ENCODE assay signal across 8 cellular contexts in genomic region chr4:2402053-2402452, GRCh38. TPM values are rescaled to one million over a fixed set of nuclear protein-coding genes. Genes with fewer than 3 reads are reported as not detected.
DNase-seq lines count a peak whose midpoint lies in the region; ATAC-seq and TF ChIP-seq lines count a peak whose summit lies in the region.

No MANE protein-coding gene starts in this region.

- WGBS in esophagus squamous epithelium, 2 donors: 3 to 13% methylated on average over 3 to 6 of the region's 15 CpGs

- no peak overlapping the region for H3K27ac ChIP-seq in esophagus squamous epithelium

- H3K9me3 Mint-ChIP-seq in WTC11 (peaks cover 4% of the 10 kb centered on the region; the same call in 1 of the 2 replicates), natural killer cell (no peaks in the 10 kb centered on the region)

- H3K4me3 Mint-ChIP-seq in WTC11: peak overlapping the region; percentile 67
- peak overlapping the region; percentile 75 for H3K4me3 Mint-ChIP-seq in natural killer cell

- H3K27ac Mint-ChIP-seq in WTC11 (0 out of 2 replicates have a peak overlapping the region, but pooled peaks have one; percentile 23), natural killer cell (peak overlapping the region; percentile 49 to 54)

- H3K27me3 Mint-ChIP-seq in WTC11 (ENCODE audit: low read depth): peaks cover 9% of the 10 kb centered on the region
- H3K27me3 Mint-ChIP-seq in natural killer cell (ENCODE audit: low read depth in 2 of 2): no peaks in the 10 kb centered on the region

- TF ChIP-seq CTCF in WTC11 (IDR thresholded peaks at IDR 0.05) (no peak), esophagus squamous epithelium (IDR thresholded peaks at IDR 0.05) (no peak), natural killer cell (IDR thresholded peaks at IDR 0.05) (no peak)

- H3K27me3 ChIP-seq in esophagus squamous epithelium: peaks cover 0 to 8% (median 0%) of the 10 kb centered on the region in 4 donors

- POLR2A ChIA-PET in WTC11 (lab: Charles Lee): interaction anchor here (0.8 to 2.4 kb wide), 6 partner anchors 8 to 67 kb away, joined by 3 to 6 read pairs (median 4); partner anchors contain the start of gene RNF4

- H3K4me3 ChIP-seq in esophagus squamous epithelium: peak overlapping the region; percentile 7 to 57 (median 33)

- ATAC-seq in Right ventricle myocardium inferior (peak; percentile 79), WTC11 (peak; percentile 92), natural killer cell (peak in 2 of 3 donors; percentile 44 to 51), GM18505 (IDR thresholded peaks at IDR 0.05; ENCODE audit: unreplicated experiment) (no peak)

- H3K36me3 Mint-ChIP-seq in WTC11: no peaks in the 10 kb centered on the region
- no peaks in the 10 kb centered on the region for H3K36me3 Mint-ChIP-seq in natural killer cell

- H3K4me1 Mint-ChIP-seq in WTC11 (peaks cover 31% of the 10 kb centered on the region), natural killer cell (peaks cover 50 to 73% of the 10 kb centered on the region in 2 donors)

- H3K4me1 ChIP-seq in esophagus squamous epithelium: peaks cover 16 to 23% (median 19%) of the 10 kb centered on the region in 3 donors

- TF ChIP-seq POLR2A in esophagus squamous epithelium (IDR thresholded peaks at IDR 0.05) (no peak), GM18505 (IDR thresholded peaks at IDR 0.05; ENCODE audit: borderline replicate concordance, extremely low read depth, insufficient read depth, insufficient read length) (no peak)

- DNase-seq in Right ventricle myocardium inferior (ENCODE audit: missing footprints): peak; percentile 83
- DNase-seq in cardiac septum (ENCODE audit: low spot score): no peak
- peak; percentile 88 for DNase-seq in WTC11 (ENCODE audit: low spot score)
- DNase-seq in esophagus squamous epithelium (lab: John Stamatoyannopoulos, UW): no peak
- no peak for DNase-seq in natural killer cell
- DNase-seq in EL: no peak
- DNase-seq in NCI-H128 (lab: John Stamatoyannopoulos, UW; ENCODE audit: unreplicated experiment): no peak

- H3K36me3 ChIP-seq in esophagus squamous epithelium: no peaks in the 10 kb centered on the region

- CTCF ChIA-PET in WTC11 (lab: Charles Lee): interaction anchor here (0.8 to 3.5 kb wide), 14 partner anchors 9 to 182 kb away, joined by 3 to 24 read pairs (median 6); partner anchors contain the start of genes CFAP99, HAUS3, POLN and ZFYVE28

- intact Hi-C loops in Right ventricle myocardium inferior (cut with DNase I): no loop called here
- intact Hi-C loops in cardiac septum (cut with DNase I): no loop called here
- intact Hi-C loops in esophagus squamous epithelium (cut with DNase I): no loop called here
- intact Hi-C loops in natural killer cell (cut with micrococcal nuclease): no loop called here

- no peaks in the 10 kb centered on the region for H3K9me3 ChIP-seq in esophagus squamous epithelium

TF ChIP-seq in WTC11, 78 proteins besides CTCF, POLR2A, EP300 and RAD21:
- TF ChIP-seq ATF1 (CRISPR knock-in tag; IDR thresholded peaks at IDR 0.05) (no peak), SP1 (CRISPR knock-in tag; conservative IDR thresholded peaks at IDR 0.05) (peak; percentile 69), FOXK1 (CRISPR knock-in tag; IDR thresholded peaks at IDR 0.05) (no peak)
- TF ChIP-seq, protein P1, sequence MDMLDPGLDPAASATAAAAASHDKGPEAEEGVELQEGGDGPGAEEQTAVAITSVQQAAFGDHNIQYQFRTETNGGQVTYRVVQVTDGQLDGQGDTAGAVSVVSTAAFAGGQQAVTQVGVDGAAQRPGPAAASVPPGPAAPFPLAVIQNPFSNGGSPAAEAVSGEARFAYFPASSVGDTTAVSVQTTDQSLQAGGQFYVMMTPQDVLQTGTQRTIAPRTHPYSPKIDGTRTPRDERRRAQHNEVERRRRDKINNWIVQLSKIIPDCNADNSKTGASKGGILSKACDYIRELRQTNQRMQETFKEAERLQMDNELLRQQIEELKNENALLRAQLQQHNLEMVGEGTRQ (CRISPR knock-in tag; IDR thresholded peaks at IDR 0.05): peak; percentile 51; the same call in 1 of the 2 replicates
- TF ChIP-seq, protein P2, sequence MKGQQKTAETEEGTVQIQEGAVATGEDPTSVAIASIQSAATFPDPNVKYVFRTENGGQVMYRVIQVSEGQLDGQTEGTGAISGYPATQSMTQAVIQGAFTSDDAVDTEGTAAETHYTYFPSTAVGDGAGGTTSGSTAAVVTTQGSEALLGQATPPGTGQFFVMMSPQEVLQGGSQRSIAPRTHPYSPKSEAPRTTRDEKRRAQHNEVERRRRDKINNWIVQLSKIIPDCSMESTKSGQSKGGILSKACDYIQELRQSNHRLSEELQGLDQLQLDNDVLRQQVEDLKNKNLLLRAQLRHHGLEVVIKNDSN (CRISPR knock-in tag; IDR thresholded peaks at IDR 0.05): 0 out of 2 replicates have a peak, but pooled peaks have one; percentile 41

RNA-seq across cellular contexts. Expression of gene ZFYVE28, which starts 16.4 kb away (rescaled TPM):
- total RNA-seq in Right ventricle myocardium inferior (6.5 TPM), cardiac septum (4.4 TPM), WTC11 (2021) (4.5 to 7.8 TPM (median 6.0 TPM) in 3 replicates), esophagus squamous epithelium (1 to 10 TPM; 5.1 to 8.5 (median 8.2) TPM), natural killer cell (100 to 1,000 TPM in 2 of 3 donors, 10 to 100 TPM in 1; 85.4 to 107 (median 104) TPM)

RNA-seq across cellular contexts. Expression of gene CFAP99, which starts 16.7 kb away (rescaled TPM):
- total RNA-seq in Right ventricle myocardium inferior: not detected
- not detected for total RNA-seq in cardiac septum
- 0.23 to 0.41 TPM in 2 of 3 replicates, not detected in the other for total RNA-seq in WTC11 (2021)
- under 1 TPM in 1 of 4 donors, not detected in 3; 0.11 TPM for total RNA-seq in esophagus squamous epithelium
- not detected for total RNA-seq in natural killer cell

Comparison
In these comparisons a context has a peak if more than half of its experiments do, and no peak if none do; other contexts are left out.
1. DNase-seq: peak in Right ventricle myocardium inferior (single experiment) and WTC11 (single experiment); none in cardiac septum (single experiment), esophagus squamous epithelium (single experiment), natural killer cell (single experiment), EL (single experiment) and NCI-H128 (single experiment).